In the genomic region with DNA sequence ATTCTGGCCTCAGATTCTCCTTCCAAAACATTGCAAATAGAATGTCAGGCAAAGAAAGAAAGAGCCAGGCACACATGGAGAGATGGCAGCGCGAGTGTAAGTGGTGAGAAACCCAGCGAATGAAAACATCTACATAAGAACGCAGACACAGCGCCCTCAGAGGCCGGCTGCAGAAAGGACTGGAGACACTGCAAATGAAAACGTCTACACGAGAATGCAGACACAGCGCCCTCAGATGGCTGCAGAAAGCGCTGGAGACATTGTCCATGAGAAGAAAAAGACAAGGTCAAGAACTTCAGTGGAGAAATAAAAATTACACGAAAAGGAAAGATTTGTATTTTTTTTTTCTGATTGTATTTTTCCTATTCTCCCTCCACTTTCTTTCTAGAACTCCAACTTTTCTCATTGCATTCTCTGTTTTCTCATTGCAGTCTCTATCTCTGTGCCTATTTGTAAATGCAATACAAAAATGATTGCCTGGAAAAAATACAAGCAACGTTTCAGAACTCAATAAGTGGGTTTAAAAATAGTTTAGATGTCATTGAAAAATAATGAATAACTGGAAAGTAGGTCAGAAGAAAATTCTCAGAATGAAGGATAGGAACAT, we compare ENCODE assay signal across 8 cellular contexts.
DNase-seq lines count a peak whose midpoint lies in the region; ATAC-seq, FAIRE-seq and TF ChIP-seq lines count a peak whose summit lies in the region.

No MANE protein-coding gene starts in this region.

- ATAC-seq in GM18517 (IDR thresholded peaks at IDR 0.05; ENCODE audit: unreplicated experiment) (peak; percentile 88), HG03342 (IDR thresholded peaks at IDR 0.05; ENCODE audit: unreplicated experiment) (peak; percentile 94), WTC11 (peak; percentile 73)

- POLR2A ChIA-PET in WTC11 (lab: Charles Lee): no interaction called here

- H3K27ac ChIP-seq in kidney (ENCODE audit: low read depth in 2 of 2, low read length in 2 of 2): no peak overlapping the region

- peak overlapping the region; percentile 8; the same call in 1 of the 2 replicates for H3K4me3 Mint-ChIP-seq in WTC11

- no peak overlapping the region for H3K4me3 ChIP-seq in cardiac fibroblast (replicated peaks in 1 of 2; ENCODE audit: low read depth in 2 of 2, low read length in 2 of 2)
- H3K4me3 ChIP-seq in kidney (ENCODE audit: low read length in 2 of 2): peak overlapping the region in 1 of 2 donors; percentile 17

- H3K9me3 ChIP-seq in kidney (ENCODE audit: control insufficient read depth in 1 of 2, low read length in 2 of 2): no peaks in the 10 kb centered on the region

- CTCF ChIA-PET in WTC11 (lab: Charles Lee): no interaction called here

- intact Hi-C loops in kidney (cut with DNase I): no loop called here

- H3K27ac Mint-ChIP-seq in WTC11: 0 out of 2 replicates have a peak overlapping the region, but pooled peaks have one; percentile 5

- H3K9me3 Mint-ChIP-seq in WTC11: no peaks in the 10 kb centered on the region

- H3K36me3 ChIP-seq in kidney (ENCODE audit: control insufficient read depth in 1 of 2, insufficient read depth in 2 of 2, low read length in 2 of 2): no peaks in the 10 kb centered on the region

- H3K4me1 Mint-ChIP-seq in WTC11: peaks cover 25% of the 10 kb centered on the region

- H3K4me1 ChIP-seq in kidney (ENCODE audit: control insufficient read depth in 1 of 2, insufficient read depth in 1 of 2, low read depth in 1 of 2, low read length in 2 of 2): peaks cover 4 to 5% of the 10 kb centered on the region in 2 donors

- H3K36me3 Mint-ChIP-seq in WTC11: no peaks in the 10 kb centered on the region

- peaks cover 47% of the 10 kb centered on the region for H3K27me3 Mint-ChIP-seq in WTC11 (ENCODE audit: low read depth)

- DNase-seq in A172 (ENCODE audit: low spot score): peak; percentile 76
- DNase-seq in NCI-H226: peak; percentile 72
- peak; percentile 87 for DNase-seq in WTC11 (ENCODE audit: low spot score)
- DNase-seq in cardiac fibroblast (ENCODE audit: low read depth in 2 of 2): peak; percentile 93 to 95
- DNase-seq in kidney: peak; percentile 91
- DNase-seq in stimulated activated CD4-positive, alpha-beta T cell treated with anti-CD3 and anti-CD28 coated beads, Interleukin-2, amount 100 ng/mL, for 24 hours: peak; percentile 75 to 79

- TF ChIP-seq CTCF in WTC11 (IDR thresholded peaks at IDR 0.05): peak; percentile 58; the same call in 1 of the 2 replicates
- TF ChIP-seq CTCF in cardiac fibroblast (IDR thresholded peaks at IDR 0.05; ENCODE audit: low read depth, low read length): peak; percentile 93
- TF ChIP-seq CTCF in kidney (IDR thresholded peaks at IDR 0.05; ENCODE audit: borderline replicate concordance, extremely low read depth, insufficient read depth): peak; percentile 93

- H3K9ac ChIP-seq in kidney (ENCODE audit: low read length in 2 of 2): no peak overlapping the region

- FAIRE-seq in kidney (lab: Jason Lieb, UNC): peak; percentile 66

TF ChIP-seq in WTC11, 78 proteins besides CTCF, POLR2A, EP300 and RAD21:
- TF ChIP-seq TP53 (CRISPR knock-in tag; IDR thresholded peaks at IDR 0.05) (no peak), ZNF121 (CRISPR knock-in tag; IDR thresholded peaks at IDR 0.05) (no peak), NR3C1 (CRISPR knock-in tag; conservative IDR thresholded peaks at IDR 0.05; ENCODE audit: low read depth) (no peak), TCF7 (CRISPR knock-in tag; IDR thresholded peaks at IDR 0.05; ENCODE audit: low read depth) (no peak), NFYB (CRISPR knock-in tag; conservative IDR thresholded peaks at IDR 0.05; ENCODE audit: low read depth) (no peak), ARID4B (CRISPR knock-in tag; IDR thresholded peaks at IDR 0.05; ENCODE audit: borderline replicate concordance) (no peak), JAZF1 (CRISPR knock-in tag; IDR thresholded peaks at IDR 0.05) (no peak), ELF4 (CRISPR knock-in tag; IDR thresholded peaks at IDR 0.05; ENCODE audit: low read depth) (no peak), ZNF416 (CRISPR knock-in tag; IDR thresholded peaks at IDR 0.05) (no peak), GTF2I (CRISPR knock-in tag; conservative IDR thresholded peaks at IDR 0.05) (no peak), USF1 (CRISPR knock-in tag; IDR thresholded peaks at IDR 0.05) (no peak), CREM (CRISPR knock-in tag; IDR thresholded peaks at IDR 0.05) (no peak)
- TF ChIP-seq, protein P1, sequence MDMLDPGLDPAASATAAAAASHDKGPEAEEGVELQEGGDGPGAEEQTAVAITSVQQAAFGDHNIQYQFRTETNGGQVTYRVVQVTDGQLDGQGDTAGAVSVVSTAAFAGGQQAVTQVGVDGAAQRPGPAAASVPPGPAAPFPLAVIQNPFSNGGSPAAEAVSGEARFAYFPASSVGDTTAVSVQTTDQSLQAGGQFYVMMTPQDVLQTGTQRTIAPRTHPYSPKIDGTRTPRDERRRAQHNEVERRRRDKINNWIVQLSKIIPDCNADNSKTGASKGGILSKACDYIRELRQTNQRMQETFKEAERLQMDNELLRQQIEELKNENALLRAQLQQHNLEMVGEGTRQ (CRISPR knock-in tag; IDR thresholded peaks at IDR 0.05): no peak
- TF ChIP-seq, protein P2, sequence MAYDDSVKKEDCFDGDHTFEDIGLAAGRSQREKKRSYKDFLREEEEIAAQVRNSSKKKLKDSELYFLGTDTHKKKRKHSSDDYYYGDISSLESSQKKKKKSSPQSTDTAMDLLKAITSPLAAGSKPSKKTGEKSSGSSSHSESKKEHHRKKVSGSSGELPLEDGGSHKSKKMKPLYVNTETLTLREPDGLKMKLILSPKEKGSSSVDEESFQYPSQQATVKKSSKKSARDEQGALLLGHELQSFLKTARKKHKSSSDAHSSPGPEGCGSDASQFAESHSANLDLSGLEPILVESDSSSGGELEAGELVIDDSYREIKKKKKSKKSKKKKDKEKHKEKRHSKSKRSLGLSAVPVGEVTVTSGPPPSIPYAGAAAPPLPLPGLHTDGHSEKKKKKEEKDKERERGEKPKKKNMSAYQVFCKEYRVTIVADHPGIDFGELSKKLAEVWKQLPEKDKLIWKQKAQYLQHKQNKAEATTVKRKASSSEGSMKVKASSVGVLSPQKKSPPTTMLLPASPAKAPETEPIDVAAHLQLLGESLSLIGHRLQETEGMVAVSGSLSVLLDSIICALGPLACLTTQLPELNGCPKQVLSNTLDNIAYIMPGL (CRISPR knock-in tag; IDR thresholded peaks at IDR 0.05): no peak
